19 cellular contexts compared by ENCODE assay signal in genomic region chr3:148598619-148599018, GRCh38.
"Had no signal": no experiment of that assay in that cellular context is flagged by ENCODE, and none has a peak within 500 bp of the region (broad histone marks: within the 10 kb centered on the region; RNA-seq: fewer than 3 reads in every experiment).

No MANE protein-coding gene starts in this region.

- H3K27me3 Mint-ChIP-seq: activated CD4-positive, alpha-beta memory T cell treated with anti-CD3 and anti-CD28 coated beads, Interleukin-2, amount 10 ng/mL, durations not matched to agents 7 days and 5 days; activated CD4-positive, alpha-beta T cell treated with anti-CD3 and anti-CD28 coated beads for 36 hours; activated naive CD8-positive, alpha-beta T cell treated with anti-CD3 and anti-CD28 coated beads, Interleukin-2, amount 10 ng/mL, durations not matched to agents 7 days and 5 days; T-cell had no signal

- H3K27ac Mint-ChIP-seq: activated CD4-positive, alpha-beta memory T cell treated with anti-CD3 and anti-CD28 coated beads, Interleukin-2, amount 10 ng/mL, durations not matched to agents 7 days and 5 days; activated CD4-positive, alpha-beta T cell treated with anti-CD3 and anti-CD28 coated beads for 36 hours; activated naive CD8-positive, alpha-beta T cell treated with anti-CD3 and anti-CD28 coated beads, Interleukin-2, amount 10 ng/mL, durations not matched to agents 7 days and 5 days; T-cell had no signal

- H3K9me3 Mint-ChIP-seq: activated CD4-positive, alpha-beta memory T cell treated with anti-CD3 and anti-CD28 coated beads, Interleukin-2, amount 10 ng/mL, durations not matched to agents 7 days and 5 days; activated naive CD8-positive, alpha-beta T cell treated with anti-CD3 and anti-CD28 coated beads, Interleukin-2, amount 10 ng/mL, durations not matched to agents 7 days and 5 days had no signal

- DNase-seq: activated CD4-positive, alpha-beta memory T cell treated with anti-CD3 and anti-CD28 coated beads, Interleukin-2, amount 10 ng/mL, durations not matched to agents 7 days and 5 days; activated CD4-positive, alpha-beta T cell treated with anti-CD3 and anti-CD28 coated beads for 36 hours; activated CD4-positive, alpha-beta T cell treated with anti-CD3 and anti-CD28 coated beads, Interleukin-2, amount 50 U/mL, for 1 hour; activated CD8-positive, alpha-beta memory T cell treated with anti-CD3 and anti-CD28 coated beads, Interleukin-2, amount 50 U/mL, for 4 hours; activated naive CD4-positive, alpha-beta T cell treated with anti-CD3 and anti-CD28 coated beads, Interleukin-2, amount 50 U/mL, for 16 hours; activated naive CD8-positive, alpha-beta T cell treated with anti-CD3 and anti-CD28 coated beads, Interleukin-2, amount 10 ng/mL, durations not matched to agents 7 days and 5 days; adrenal gland; anterior cingulate cortex; caudate nucleus; colonic mucosa; NCI-H1105; NCI-H1436 treated with DMSO at 0.1 percent for 48 hours; NCI-H187; NCI-H2081; NCI-H446; NCI-H524; SIG-M5; T-cell; T1000 had no signal

- H3K4me3 Mint-ChIP-seq: activated CD4-positive, alpha-beta memory T cell treated with anti-CD3 and anti-CD28 coated beads, Interleukin-2, amount 10 ng/mL, durations not matched to agents 7 days and 5 days; activated CD4-positive, alpha-beta T cell treated with anti-CD3 and anti-CD28 coated beads for 36 hours; activated naive CD8-positive, alpha-beta T cell treated with anti-CD3 and anti-CD28 coated beads, Interleukin-2, amount 10 ng/mL, durations not matched to agents 7 days and 5 days; T-cell had no signal

- H3K36me3 Mint-ChIP-seq: activated naive CD8-positive, alpha-beta T cell treated with anti-CD3 and anti-CD28 coated beads, Interleukin-2, amount 10 ng/mL, durations not matched to agents 7 days and 5 days; T-cell had no signal

- H3K4me1 Mint-ChIP-seq: activated CD4-positive, alpha-beta memory T cell treated with anti-CD3 and anti-CD28 coated beads, Interleukin-2, amount 10 ng/mL, durations not matched to agents 7 days and 5 days; activated CD4-positive, alpha-beta T cell treated with anti-CD3 and anti-CD28 coated beads for 36 hours; activated naive CD8-positive, alpha-beta T cell treated with anti-CD3 and anti-CD28 coated beads, Interleukin-2, amount 10 ng/mL, durations not matched to agents 7 days and 5 days; T-cell had no signal
